ENCODE assay signal across 10 cellular contexts in the genomic region with DNA sequence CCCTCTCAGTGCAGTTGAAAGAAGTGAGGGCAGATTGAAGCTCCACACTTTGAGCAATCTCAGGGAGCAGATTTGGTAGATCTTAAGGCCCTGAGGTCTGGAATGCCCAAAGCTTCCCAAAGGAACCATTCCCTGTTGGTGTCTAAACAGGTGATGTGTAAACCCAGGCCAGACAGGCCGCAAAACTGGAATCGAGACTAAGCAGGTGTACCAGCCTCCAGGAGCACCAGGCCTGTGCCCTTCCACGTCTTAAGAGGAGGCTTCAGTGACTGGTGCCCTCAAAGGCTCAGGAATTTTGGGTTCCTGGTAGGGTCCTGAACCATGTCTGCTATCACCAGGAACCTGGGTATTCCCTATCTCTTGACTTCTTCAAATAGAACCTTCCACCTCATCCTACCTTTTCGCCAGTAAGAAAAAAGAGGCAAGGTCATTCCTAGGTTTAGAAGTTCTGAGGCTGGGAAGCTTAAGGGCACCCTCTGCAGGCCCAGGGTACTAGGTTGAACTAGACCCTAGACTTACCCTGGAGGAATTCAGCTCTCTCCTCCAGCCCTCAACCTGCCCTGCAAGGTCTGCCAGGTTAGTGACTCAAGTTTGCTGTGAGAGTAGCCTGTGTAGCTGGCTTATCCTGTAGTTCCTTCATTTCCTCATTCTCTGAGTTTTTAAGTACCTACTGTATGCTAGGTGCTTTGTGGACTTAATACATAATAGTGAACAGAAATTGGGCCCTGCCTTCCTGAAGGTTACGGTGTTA.
DNase-seq lines count a peak whose midpoint lies in the region; ATAC-seq, FAIRE-seq and TF ChIP-seq lines count a peak whose summit lies in the region.
"Had no signal": no experiment of that assay in that cellular context is flagged by ENCODE, and none has a peak within 500 bp of the region (broad histone marks: within the 10 kb centered on the region; RNA-seq: fewer than 3 reads in every experiment).

No MANE protein-coding gene starts in this region.

- no peak for TF ChIP-seq CTCF in body of pancreas (IDR thresholded peaks at IDR 0.05)
- no peak for TF ChIP-seq CTCF in lower lobe of right lung (IDR thresholded peaks at IDR 0.05)
- TF ChIP-seq CTCF in type B pancreatic cell (conservative IDR thresholded peaks at IDR 0.05): no peak
- no peak for TF ChIP-seq CTCF in D721Med (IDR thresholded peaks at IDR 0.05; ENCODE audit: insufficient read depth, missing control alignments)

- peaks cover 51% of the 10 kb centered on the region for H3K4me1 Mint-ChIP-seq in type B pancreatic cell (ENCODE audit: unreplicated experiment)

- peak overlapping the region; percentile 60 to 83 (median 81) for H3K27ac ChIP-seq in body of pancreas
- peak overlapping the region; percentile 82 for H3K27ac ChIP-seq in lower lobe of right lung

- H3K36me3 Mint-ChIP-seq in type B pancreatic cell: peaks cover 3% of the 10 kb centered on the region

- peaks cover 63% of the 10 kb centered on the region for H3K4me1 ChIP-seq in body of pancreas
- H3K4me1 ChIP-seq in lower lobe of right lung: peaks cover 73% of the 10 kb centered on the region

- H3K36me3 ChIP-seq in body of pancreas (replicated peaks in 1 of 2; ENCODE audit: insufficient read depth in 1 of 2, low read depth in 2 of 2) (peaks cover 0 to 2% of the 10 kb centered on the region in 2 donors), lower lobe of right lung (peaks cover 43% of the 10 kb centered on the region)

- H3K9me3 Mint-ChIP-seq in type B pancreatic cell: no peaks in the 10 kb centered on the region

- FAIRE-seq in D721Med (lab: Jason Lieb, UNC): no peak

- TF ChIP-seq POLR2A in body of pancreas (IDR thresholded peaks at IDR 0.05): no peak

- H3K4me3 ChIP-seq in body of pancreas: no peak overlapping the region
- H3K4me3 ChIP-seq in lower lobe of right lung: no peak overlapping the region

- peaks cover 22% of the 10 kb centered on the region for H3K27me3 Mint-ChIP-seq in type B pancreatic cell

- ATAC-seq in body of pancreas: peak; percentile 53
- peak; percentile 80 to 83 for ATAC-seq in lower lobe of right lung
- no peak for ATAC-seq in GM18519 (IDR thresholded peaks at IDR 0.05; ENCODE audit: low FRiP score, unreplicated experiment)

- no peaks in the 10 kb centered on the region for H3K9me3 ChIP-seq in body of pancreas
- H3K9me3 ChIP-seq in lower lobe of right lung: no peaks in the 10 kb centered on the region

- H3K27ac Mint-ChIP-seq in type B pancreatic cell: peak overlapping the region; percentile 85

- H3K4me3 Mint-ChIP-seq in type B pancreatic cell: no peak overlapping the region

- no peaks in the 10 kb centered on the region for H3K27me3 ChIP-seq in body of pancreas
- H3K27me3 ChIP-seq in lower lobe of right lung (ENCODE audit: low read depth): no peaks in the 10 kb centered on the region

- DNase-seq in activated CD4-positive, alpha-beta T cell treated with anti-CD3 and anti-CD28 coated beads, Interleukin-2, amount 50 U/mL, for 1 hour: peak; percentile 27
- DNase-seq in activated CD4-positive, alpha-beta T cell treated with anti-CD3 and anti-CD28 coated beads for 48 hours: no peak
- peak in 3 of 4 donors; percentile 48 to 64 (median 52) for DNase-seq in body of pancreas
- peak; percentile 58 for DNase-seq in lower lobe of right lung
- no peak for DNase-seq in type B pancreatic cell (ENCODE audit: extremely low spot score, unreplicated experiment)
- DNase-seq in D721Med (ENCODE audit: insufficient read length, low spot score): no peak
- DNase-seq in DMS153 treated with DMSO at 0.1 percent for 48 hours (lab: John Stamatoyannopoulos, UW; ENCODE audit: unreplicated experiment): no peak
- DNase-seq: cerebellar nuclear complex, NCI-H2171 treated with DMSO at 0.1 percent for 48 hours had no signal

- WGBS in body of pancreas, 2 donors: 77 to 86% methylated on average over 4 to 5 of the region's 5 CpGs

- intact Hi-C loops in body of pancreas (cut with DNase I) (no loop called here), lower lobe of right lung (cut with DNase I) (no loop called here)

Comparison
In these comparisons a context has a peak if more than half of its experiments do, and no peak if none do; other contexts are left out.
1. DNase-seq: peak in activated CD4-positive, alpha-beta T cell treated with anti-CD3 and anti-CD28 coated beads, Interleukin-2, amount 50 U/mL, for 1 hour (single experiment), body of pancreas (3 of 4) and lower lobe of right lung (single experiment); none in activated CD4-positive, alpha-beta T cell treated with anti-CD3 and anti-CD28 coated beads for 48 hours (single experiment), type B pancreatic cell (single experiment), D721Med (single experiment) and DMS153 treated with DMSO at 0.1 percent for 48 hours (single experiment).